In the genomic region with DNA sequence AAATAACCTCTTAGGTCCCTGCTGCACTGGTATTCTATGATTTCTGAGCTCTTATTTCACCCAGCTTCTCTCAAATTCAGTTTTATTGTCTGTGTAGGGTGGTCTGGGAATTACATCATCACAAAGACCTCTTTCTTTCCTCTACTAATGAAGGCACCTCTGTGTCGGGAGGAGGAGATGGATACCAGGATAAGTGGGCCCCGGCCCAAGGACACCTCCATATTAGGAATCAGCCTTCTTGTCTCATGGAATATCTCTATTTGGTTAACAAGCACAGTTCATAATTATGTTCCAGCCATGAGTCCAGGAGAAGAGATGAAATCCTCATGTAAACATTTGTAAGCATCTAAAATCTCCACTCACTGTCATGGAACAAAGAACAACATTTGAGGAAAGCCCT, we compare ENCODE assay signal across 31 cellular contexts. TPM values are rescaled to one million over a fixed set of nuclear protein-coding genes. Genes with fewer than 3 reads are reported as not detected.
DNase-seq lines count a peak whose midpoint lies in the region; ATAC-seq and TF ChIP-seq lines count a peak whose summit lies in the region.
"Had no signal": no experiment of that assay in that cellular context is flagged by ENCODE, and none has a peak within 500 bp of the region (broad histone marks: within the 10 kb centered on the region; RNA-seq: fewer than 3 reads in every experiment).

No MANE protein-coding gene starts in this region.

- H2AFZ ChIP-seq in IMR-90 (replicated peaks; ENCODE audit: low read length, poor library complexity), result no peak overlapping the region
- H2AFZ ChIP-seq: GM23248 had no signal

- no peak overlapping the region for H2BK15ac ChIP-seq in IMR-90 (ENCODE audit: low read depth, low read length)

- TF ChIP-seq RAD21 in IMR-90 (IDR thresholded peaks at IDR 0.05; ENCODE audit: low read length), result no peak

- BruUV-seq in IMR-90 (replicated peaks; lab: Mats Ljungman, UMichigan), result no TSS peak

- intact Hi-C loops in IMR-90 (cut with micrococcal nuclease), result no loop called here
- intact Hi-C loops in mucosa of descending colon (cut with DNase I, micrococcal nuclease), result no loop called here

- no peaks in the 10 kb centered on the region for H3K9me3 Mint-ChIP-seq in natural killer cell treated with Interleukin-12 subunit alpha and Interleukin-12 subunit beta and Interleukin-15 and Interleukin-18, amount 100 ng/mL, for 72 hours
- H3K9me3 Mint-ChIP-seq: activated CD4-positive, alpha-beta memory T cell treated with anti-CD3 and anti-CD28 coated beads for 36 hours had no signal

- dilution Hi-C loops in IMR-90 (cut with HindIII; ENCODE audit: low sequenced_read_pairs, unreplicated experiment), result no loop called here

- CTCF ChIA-PET in IMR-90 (lab: Yijun Ruan, JAX), result no interaction called here

- DNase-seq in IMR-90 (no peak), mucosa of descending colon (no peak), 8988T (no peak), left lobe of liver (ENCODE audit: low spot score) (no peak)
- no peak for DNase-seq in natural killer cell treated with Interleukin-12 subunit alpha and Interleukin-12 subunit beta and Interleukin-15 and Interleukin-18, amount 100 ng/mL, for 72 hours (ENCODE audit: low spot score)
- DNase-seq: activated CD4-positive, alpha-beta memory T cell treated with anti-CD3 and anti-CD28 coated beads for 36 hours; activated CD4-positive, CD25-positive, alpha-beta regulatory T cell treated with anti-CD3 and anti-CD28 coated beads, Interleukin-2, amount 50 U/mL, for 72 hours; activated CD8-positive, alpha-beta memory T cell treated with anti-CD3 and anti-CD28 coated beads, Interleukin-2, amount 50 U/mL, for 4 hours; activated naive CD4-positive, alpha-beta T cell treated with anti-CD3 and anti-CD28 coated beads, Interleukin-2, amount 50 U/mL, for 16 hours; amniotic stem cell; CD4-positive, CD25-positive, alpha-beta regulatory T cell; effector memory CD4-positive, alpha-beta T cell; EL; erythroblast; foreskin fibroblast; GM23248; KG1; naive B cell; NCI-H2227 treated with DMSO at 0.1 percent for 48 hours; NCI-H526 treated with DMSO at 0.1 percent for 48 hours; nucleus accumbens; psoas muscle; small intestine; stimulated activated CD4-positive, alpha-beta T cell treated with anti-CD3 and anti-CD28 coated beads, Interleukin-1b, Interleukin-23, amount 100 ng/mL, for 48 hours; stimulated activated CD8-positive, alpha-beta memory T cell treated with anti-CD3 and anti-CD28 coated beads, Interleukin-4, amount 100 ng/mL, for 48 hours; stimulated activated naive CD8-positive, alpha-beta T cell treated with anti-CD3 and anti-CD28 coated beads, Interleukin-15, amount 100 ng/mL, for 72 hours; upper lobe of left lung had no signal

- no peak overlapping the region for H3K56ac ChIP-seq in IMR-90 (ENCODE audit: extremely low read depth, insufficient read depth, low read length)

- TF ChIP-seq CTCF in C4-2B (conservative IDR thresholded peaks at IDR 0.05) (no peak), IMR-90 (conservative IDR thresholded peaks at IDR 0.05; ENCODE audit: low read depth, low read length) (no peak), mucosa of descending colon (IDR thresholded peaks at IDR 0.05) (no peak)

- H3K79me1 ChIP-seq in IMR-90 (ENCODE audit: low read depth in 1 of 2, low read length in 2 of 2), result peaks cover 32 to 93% of the 10 kb centered on the region in 2 experiments

- no peak overlapping the region for H3K14ac ChIP-seq in IMR-90 (replicated peaks; ENCODE audit: low read depth, low read length)

- no peak overlapping the region for H2BK120ac ChIP-seq in IMR-90 (ENCODE audit: low read depth, low read length)

- WGBS in IMR-90 (ENCODE audit: extremely low coverage in 2 of 2, insufficient read length in 1 of 2), 2 experiments, result no CpG with 5 or more reads among the region's 2 CpGs

- in situ Hi-C loops in IMR-90 (cut with MboI; ENCODE audit: low sequenced_read_pairs), result no loop called here

- no peak overlapping the region for H3K18ac ChIP-seq in IMR-90 (ENCODE audit: low read depth, low read length)

- peaks cover 96% of the 10 kb centered on the region for H4K20me1 ChIP-seq in IMR-90 (ENCODE audit: insufficient read depth, low read length)

- H2BK20ac ChIP-seq in IMR-90 (ENCODE audit: low read depth, low read length), result no peak overlapping the region

- H3K4me2 ChIP-seq in IMR-90 (ENCODE audit: low read depth, low read length), result no peak overlapping the region; the same call in 1 of the 2 replicates

- H2AK9ac ChIP-seq in IMR-90 (replicated peaks; ENCODE audit: low read depth, low read length, poor library complexity), result no peak overlapping the region

- H3K9me3 ChIP-seq in IMR-90 (ENCODE audit: control insufficient read depth, insufficient read depth, low read length), result no peaks in the 10 kb centered on the region
- H3K9me3 ChIP-seq in mucosa of descending colon, result no peaks in the 10 kb centered on the region
- no peaks in the 10 kb centered on the region for H3K9me3 ChIP-seq in subcutaneous abdominal adipose tissue (ENCODE audit: control insufficient read depth in 5 of 5, low read length in 5 of 5)
- H3K9me3 ChIP-seq: psoas muscle, upper lobe of left lung had no signal

- H3K23ac ChIP-seq in IMR-90 (ENCODE audit: low read depth, low read length), result peak overlapping the region; percentile 62; the same call in 1 of the 2 replicates

- H3K4me3 ChIP-seq in IMR-90 (ENCODE audit: insufficient read depth, low read depth, low read length) (no peak overlapping the region), mucosa of descending colon (no peak overlapping the region), subcutaneous abdominal adipose tissue (ENCODE audit: low read depth in 1 of 5, low read length in 5 of 5) (no peak overlapping the region)
- H3K4me3 ChIP-seq: GM23248, psoas muscle, upper lobe of left lung had no signal

- H3K27me3 Mint-ChIP-seq in natural killer cell treated with Interleukin-12 subunit alpha and Interleukin-12 subunit beta and Interleukin-15 and Interleukin-18, amount 100 ng/mL, for 72 hours, result peaks cover 28 to 29% of the 10 kb centered on the region in 2 donors
- H3K27me3 Mint-ChIP-seq: activated CD4-positive, alpha-beta memory T cell treated with anti-CD3 and anti-CD28 coated beads for 36 hours had no signal

- H3K27me3 ChIP-seq in IMR-90 (ENCODE audit: control insufficient read depth, insufficient read depth, low read length) (no peaks in the 10 kb centered on the region), subcutaneous abdominal adipose tissue (ENCODE audit: control insufficient read depth in 5 of 5, insufficient read depth in 4 of 5, low read length in 5 of 5) (no peaks in the 10 kb centered on the region)
- H3K27me3 ChIP-seq: upper lobe of left lung had no signal

- H3K4me3 Mint-ChIP-seq in natural killer cell treated with Interleukin-12 subunit alpha and Interleukin-12 subunit beta and Interleukin-15 and Interleukin-18, amount 100 ng/mL, for 72 hours, result no peak overlapping the region
- H3K4me3 Mint-ChIP-seq: activated CD4-positive, alpha-beta memory T cell treated with anti-CD3 and anti-CD28 coated beads for 36 hours; activated T-helper 1 cell treated with anti-CD3 and anti-CD28 coated beads, Interleukin-12 subunit alpha, Interleukin-12 subunit beta, Interleukin-2, Interleukin-4 antibody, amounts not matched to agents 30 ng/mL and 10 ng/mL and 1 ng/mL, durations not matched to agents 14 hours and 24 hours and 36 hours; CD4-positive, CD25-positive, alpha-beta regulatory T cell; naive B cell; stimulated activated naive CD8-positive, alpha-beta T cell treated with anti-CD3 and anti-CD28 coated beads, Interleukin-15, amount 100 ng/mL, for 72 hours; T-helper 1 cell treated with Interleukin-12 subunit alpha and Interleukin-12 subunit beta and Interleukin-4 antibody, amounts not matched to agents 30 μg/mL and 1 μg/mL, for 36 hours had no signal

- H4K8ac ChIP-seq in IMR-90 (ENCODE audit: low read depth in 2 of 2, low read length in 2 of 2), result no peak overlapping the region

- H3K9ac ChIP-seq in IMR-90 (ENCODE audit: low read depth, low read length), result no peak overlapping the region
- no peak overlapping the region for H3K9ac ChIP-seq in subcutaneous abdominal adipose tissue (ENCODE audit: low read length in 5 of 5)
- H3K9ac ChIP-seq: GM23248 had no signal

- TF ChIP-seq POLR2A in IMR-90 (IDR thresholded peaks at IDR 0.05; ENCODE audit: low read depth, low read length), result no peak

- H3K27ac ChIP-seq in C4-2B (peak overlapping the region; percentile 56; the same call in 1 of the 2 replicates), IMR-90 (ENCODE audit: insufficient read depth, low read length) (peak overlapping the region; percentile 52; the same call in 1 of the 2 replicates), subcutaneous abdominal adipose tissue (ENCODE audit: low read depth, low read length) (peak overlapping the region; percentile 7)
- H3K27ac ChIP-seq: GM23248, psoas muscle, upper lobe of left lung had no signal

- H2AK5ac ChIP-seq in IMR-90 (ENCODE audit: low read depth, low read length), result no peak overlapping the region

- no peak overlapping the region for H3K27ac Mint-ChIP-seq in natural killer cell treated with Interleukin-12 subunit alpha and Interleukin-12 subunit beta and Interleukin-15 and Interleukin-18, amount 100 ng/mL, for 72 hours
- H3K27ac Mint-ChIP-seq: activated CD4-positive, alpha-beta memory T cell treated with anti-CD3 and anti-CD28 coated beads for 36 hours; activated T-helper 1 cell treated with anti-CD3 and anti-CD28 coated beads, Interleukin-12 subunit alpha, Interleukin-12 subunit beta, Interleukin-2, Interleukin-4 antibody, amounts not matched to agents 30 ng/mL and 10 ng/mL and 1 ng/mL, durations not matched to agents 14 hours and 24 hours and 36 hours; naive B cell; stimulated activated naive CD8-positive, alpha-beta T cell treated with anti-CD3 and anti-CD28 coated beads, Interleukin-15, amount 100 ng/mL, for 72 hours; T-helper 1 cell treated with Interleukin-12 subunit alpha and Interleukin-12 subunit beta and Interleukin-4 antibody, amounts not matched to agents 30 μg/mL and 1 μg/mL, for 36 hours had no signal

- POLR2A ChIA-PET in IMR-90 (lab: Charles Lee; ENCODE audit: unreplicated experiment), result no interaction called here

- no peaks in the 10 kb centered on the region for H3K4me1 Mint-ChIP-seq in natural killer cell treated with Interleukin-12 subunit alpha and Interleukin-12 subunit beta and Interleukin-15 and Interleukin-18, amount 100 ng/mL, for 72 hours (ENCODE audit: low read depth in 2 of 2)
- H3K4me1 Mint-ChIP-seq: CD4-positive, CD25-positive, alpha-beta regulatory T cell; naive B cell had no signal

- ATAC-seq in IMR-90 (ENCODE audit: low read depth) (peak; percentile 32; the same call in 1 of the 2 replicates), mucosa of descending colon (peak; percentile 11), left lobe of liver (no peak)
- no peak for ATAC-seq in natural killer cell treated with Interleukin-12 subunit alpha and Interleukin-12 subunit beta and Interleukin-15 and Interleukin-18, amount 100 ng/mL, for 72 hours
- ATAC-seq: psoas muscle; stimulated activated naive CD8-positive, alpha-beta T cell treated with anti-CD3 and anti-CD28 coated beads, Interleukin-15, amount 100 ng/mL, for 72 hours had no signal

- H3K9me1 ChIP-seq in IMR-90 (ENCODE audit: insufficient read depth, low read length), result peaks cover 52% of the 10 kb centered on the region

- no peak overlapping the region; the same call in 1 of the 2 replicates for H4K5ac ChIP-seq in IMR-90 (ENCODE audit: low read depth, low read length)

- H3K4me1 ChIP-seq in IMR-90 (ENCODE audit: control insufficient read depth, insufficient read depth, low read length) (peaks cover 40% of the 10 kb centered on the region), mucosa of descending colon (ENCODE audit: low read depth) (no peaks in the 10 kb centered on the region), subcutaneous abdominal adipose tissue (ENCODE audit: control insufficient read depth in 5 of 5, insufficient read depth in 5 of 5, low read length in 5 of 5) (peaks cover 6 to 53% (median 40%) of the 10 kb centered on the region in 5 donors)
- H3K4me1 ChIP-seq: psoas muscle had no signal

- no peaks in the 10 kb centered on the region for H3K36me3 Mint-ChIP-seq in natural killer cell treated with Interleukin-12 subunit alpha and Interleukin-12 subunit beta and Interleukin-15 and Interleukin-18, amount 100 ng/mL, for 72 hours
- H3K36me3 Mint-ChIP-seq: activated CD4-positive, alpha-beta memory T cell treated with anti-CD3 and anti-CD28 coated beads for 36 hours; CD4-positive, CD25-positive, alpha-beta regulatory T cell; naive B cell had no signal

- H2BK5ac ChIP-seq in IMR-90 (ENCODE audit: low read depth, low read length, poor library complexity, severe bottlenecking), result no peak overlapping the region

- H3K36me3 ChIP-seq in IMR-90 (ENCODE audit: control insufficient read depth, insufficient read depth, low read length) (peaks cover 7% of the 10 kb centered on the region; the same call in 1 of the 2 replicates), mucosa of descending colon (ENCODE audit: low read depth) (no peaks in the 10 kb centered on the region), subcutaneous abdominal adipose tissue (ENCODE audit: control insufficient read depth in 5 of 5, insufficient read depth in 5 of 5, low read length in 5 of 5) (peaks cover 0 to 8% (median 2%) of the 10 kb centered on the region in 5 donors)
- H3K36me3 ChIP-seq: upper lobe of left lung had no signal

- H4K91ac ChIP-seq in IMR-90 (ENCODE audit: insufficient read depth, low read depth, low read length), result no peak overlapping the region

- no peak overlapping the region for H3K4ac ChIP-seq in IMR-90 (ENCODE audit: low read depth, low read length)

RNA-seq across cellular contexts. Expression of a gene that starts 9.4 kb away (rescaled TPM):
- total RNA-seq in IMR-90 (2012; rRNA removed) (65.2 and 65.8 TPM in 2 replicates), mucosa of descending colon (100 to 1,000 TPM in 1 of 3 donors, 10 to 100 TPM in 2; 55.7 to 191 (median 57.1) TPM), left lobe of liver (22.4 TPM)
- 68.9 and 80.2 TPM in 2 replicates for polyA plus RNA-seq in IMR-90 (2012; rRNA removed)
- 30.2 and 37.0 TPM in 2 replicates for polyA plus RNA-seq in IMR-90 (2012; cell fraction: cytosol; rRNA removed)
- 13.5 and 44.5 TPM in 2 replicates for polyA plus RNA-seq in IMR-90 (2012; cell fraction: nucleus; rRNA removed; ENCODE audit: low replicate concordance)
- not detected for total RNA-seq in natural killer cell treated with Interleukin-12 subunit alpha and Interleukin-12 subunit beta and Interleukin-15 and Interleukin-18, amount 100 ng/mL, for 72 hours
- total RNA-seq: activated T-helper 1 cell treated with anti-CD3 and anti-CD28 coated beads, Interleukin-12 subunit alpha, Interleukin-12 subunit beta, Interleukin-2, Interleukin-4 antibody, amounts not matched to agents 30 ng/mL and 10 ng/mL and 1 ng/mL, durations not matched to agents 14 hours and 24 hours and 36 hours had no signal

Comparison
In these comparisons a context has a peak if more than half of its experiments do, and no peak if none do; other contexts are left out.
1. ATAC-seq: peak in IMR-90 (single experiment) and mucosa of descending colon (single experiment); none in left lobe of liver (single experiment) and natural killer cell treated with Interleukin-12 subunit alpha and Interleukin-12 subunit beta and Interleukin-15 and Interleukin-18, amount 100 ng/mL, for 72 hours (0 of 2).
2. RNA of a gene that starts 9.4 kb away (total RNA-seq): 65.2 to 65.8 TPM in IMR-90, 55.7 to 191 TPM in mucosa of descending colon and 22.4 TPM in left lobe of liver (single experiment); not detected in natural killer cell treated with Interleukin-12 subunit alpha and Interleukin-12 subunit beta and Interleukin-15 and Interleukin-18, amount 100 ng/mL, for 72 hours; every median in the first group is over 10 times any median in the second.
3. Peak in every context shown above with its lines, with median percentiles within 50 percentile points of each other: H3K27ac ChIP-seq.